Comparison of ENCODE assay signal across 14 cellular contexts in genomic region chr2:179021258-179021657, GRCh38. TPM values are rescaled to one million over a fixed set of nuclear protein-coding genes. Genes with fewer than 3 reads are reported as not detected.
DNase-seq lines count a peak whose midpoint lies in the region; ATAC-seq, FAIRE-seq and TF ChIP-seq lines count a peak whose summit lies in the region.
"Had no signal": no experiment of that assay in that cellular context is flagged by ENCODE, and none has a peak within 500 bp of the region (broad histone marks: within the 10 kb centered on the region; RNA-seq: fewer than 3 reads in every experiment).

No MANE protein-coding gene starts in this region.

- no peak for FAIRE-seq in frontal cortex (lab: Jason Lieb, UNC)

- intact Hi-C loops in activated CD4-positive, alpha-beta memory T cell treated with anti-CD3 and anti-CD28 coated beads for 36 hours (cut with micrococcal nuclease), result loop anchor here (2.0 to 10.0 kb wide), 3 partner anchors 130 to 256 kb away; no protein-coding TSS in a partner anchor

- no peaks in the 10 kb centered on the region for H3K27me3 Mint-ChIP-seq in activated CD4-positive, alpha-beta memory T cell treated with anti-CD3 and anti-CD28 coated beads for 36 hours
- H3K27me3 Mint-ChIP-seq: naive thymus-derived CD8-positive, alpha-beta T cell had no signal

- H3K79me2 ChIP-seq in MM.1S (ENCODE audit: low read length) (no peaks in the 10 kb centered on the region), hepatocyte (no peaks in the 10 kb centered on the region)

- H3K4me1 ChIP-seq in MM.1S (ENCODE audit: low read length) (peaks cover 6% of the 10 kb centered on the region; the same call in 1 of the 2 replicates), hepatocyte (ENCODE audit: insufficient read depth) (no peaks in the 10 kb centered on the region)
- H3K4me1 ChIP-seq: BE2C had no signal

- no peak overlapping the region for H3K27ac ChIP-seq in MM.1S (ENCODE audit: low read length)
- H3K27ac ChIP-seq in hepatocyte, result no peak overlapping the region

- no peak overlapping the region for H2AFZ ChIP-seq in MM.1S (ENCODE audit: low read length)
- H2AFZ ChIP-seq in hepatocyte, result no peak overlapping the region

- no peak for TF ChIP-seq CTCF in GM12865 (IDR thresholded peaks at IDR 0.05; ENCODE audit: insufficient read depth, low read depth, low read length, missing control alignments)
- TF ChIP-seq CTCF in MM.1S (IDR thresholded peaks at IDR 0.05; ENCODE audit: low read length), result no peak
- no peak for TF ChIP-seq CTCF in hepatocyte (IDR thresholded peaks at IDR 0.05; ENCODE audit: poor library complexity)

- peaks cover 8% of the 10 kb centered on the region for H3K9me3 Mint-ChIP-seq in activated CD4-positive, alpha-beta memory T cell treated with anti-CD3 and anti-CD28 coated beads for 36 hours

- H3K4me1 Mint-ChIP-seq in activated CD4-positive, alpha-beta memory T cell treated with anti-CD3 and anti-CD28 coated beads for 36 hours (ENCODE audit: low read depth), result peaks cover 6% of the 10 kb centered on the region

- DNase-seq in GM12865 (ENCODE audit: low read depth) (peak; percentile 85), MM.1S (peak; percentile 43), frontal cortex (ENCODE audit: low spot score in 2 of 2) (no peak), hepatocyte (ENCODE audit: low spot score) (no peak), RKO (ENCODE audit: low spot score) (no peak)
- DNase-seq in activated CD4-positive, alpha-beta memory T cell treated with anti-CD3 and anti-CD28 coated beads for 36 hours, result no peak
- DNase-seq: BE2C; cortex of kidney; IMR-90; naive thymus-derived CD8-positive, alpha-beta T cell; NCI-H526; substantia nigra had no signal

- H3K27ac Mint-ChIP-seq in activated CD4-positive, alpha-beta memory T cell treated with anti-CD3 and anti-CD28 coated beads for 36 hours, result no peak overlapping the region

- 71% methylated on average over 2 of the region's 2 CpGs for WGBS in hepatocyte (ENCODE audit: low lambda C conversion rate, missing lambda C conversion rate)

- 0 out of 2 replicates have a peak overlapping the region, but pooled peaks have one; percentile 1 for H3K4me2 ChIP-seq in MM.1S (ENCODE audit: low read depth, low read length)
- H3K4me2 ChIP-seq in hepatocyte, result no peak overlapping the region

- no peaks in the 10 kb centered on the region for H3K36me3 ChIP-seq in MM.1S (replicated peaks; ENCODE audit: insufficient read depth, low read length)
- H3K36me3 ChIP-seq in hepatocyte (replicated peaks; ENCODE audit: insufficient read depth, low read depth), result no peaks in the 10 kb centered on the region
- H3K36me3 ChIP-seq: BE2C had no signal

- CTCF ChIA-PET in activated CD4-positive, alpha-beta memory T cell treated with anti-CD3 and anti-CD28 coated beads for 36 hours (lab: Charles Lee), result interaction anchor here (0.6 to 1.2 kb wide), 4 partner anchors 10 to 260 kb away, joined by 3 to 6 read pairs (median 4); no protein-coding TSS in a partner anchor

- H3K9ac ChIP-seq in MM.1S (ENCODE audit: low read length), result no peak overlapping the region

- no peaks in the 10 kb centered on the region for H3K36me3 Mint-ChIP-seq in activated CD4-positive, alpha-beta memory T cell treated with anti-CD3 and anti-CD28 coated beads for 36 hours

- ATAC-seq in GM19395 (IDR thresholded peaks at IDR 0.05; ENCODE audit: unreplicated experiment) (peak; percentile 73), HG02884 (IDR thresholded peaks at IDR 0.05; ENCODE audit: unreplicated experiment) (peak; percentile 78)
- ATAC-seq: naive thymus-derived CD8-positive, alpha-beta T cell had no signal

- no peaks in the 10 kb centered on the region for H3F3A ChIP-seq in MM.1S (ENCODE audit: insufficient read depth, low read length)

- no peaks in the 10 kb centered on the region for H3K27me3 ChIP-seq in MM.1S (replicated peaks; ENCODE audit: insufficient read depth, low read length)
- no peaks in the 10 kb centered on the region for H3K27me3 ChIP-seq in hepatocyte
- H3K27me3 ChIP-seq: BE2C had no signal

- no peaks in the 10 kb centered on the region for H4K20me1 ChIP-seq in MM.1S (ENCODE audit: insufficient read depth, low read length)
- H4K20me1 ChIP-seq in hepatocyte (ENCODE audit: insufficient read depth, poor library complexity, severe bottlenecking), result no peaks in the 10 kb centered on the region

- H3K9me2 ChIP-seq in MM.1S (replicated peaks; ENCODE audit: insufficient read depth, low read length), result no peaks in the 10 kb centered on the region
- no peaks in the 10 kb centered on the region for H3K9me2 ChIP-seq in hepatocyte (replicated peaks; ENCODE audit: insufficient read depth)

- H3K4me3 ChIP-seq in GM12865 (ENCODE audit: low read depth, low read length) (no peak overlapping the region), MM.1S (ENCODE audit: low read length) (no peak overlapping the region), hepatocyte (no peak overlapping the region)

- POLR2A ChIA-PET in activated CD4-positive, alpha-beta memory T cell treated with anti-CD3 and anti-CD28 coated beads for 36 hours (lab: Charles Lee), result interaction anchor here (1.3 kb wide), 1 partner anchor 10 kb away, joined by 3 read pairs; no protein-coding TSS in a partner anchor

- H3K9me3 ChIP-seq in MM.1S (replicated peaks; ENCODE audit: insufficient read depth, low read length), result no peaks in the 10 kb centered on the region; the same call in 1 of the 2 replicates
- no peaks in the 10 kb centered on the region for H3K9me3 ChIP-seq in hepatocyte (ENCODE audit: low read depth)
- H3K9me3 ChIP-seq: BE2C had no signal

- no peak overlapping the region for H3K4me3 Mint-ChIP-seq in activated CD4-positive, alpha-beta memory T cell treated with anti-CD3 and anti-CD28 coated beads for 36 hours
- H3K4me3 Mint-ChIP-seq: naive thymus-derived CD8-positive, alpha-beta T cell had no signal

RNA-seq across cellular contexts. Expression of gene CCDC141, which starts 28.7 kb away (rescaled TPM):
- 1.2 TPM for total RNA-seq in frontal cortex
- total RNA-seq in hepatocyte, result 5.0 and 7.2 TPM in 2 replicates
- polyA plus RNA-seq in hepatocyte, result 3.0 and 3.8 TPM in 2 replicates
- total RNA-seq in activated CD4-positive, alpha-beta memory T cell treated with anti-CD3 and anti-CD28 coated beads for 36 hours, result 1 to 10 TPM in 1 of 2 experiments, under 1 TPM in 1; 0.93 to 1.3 TPM
- total RNA-seq: IMR-90 had no signal
- polyA plus RNA-seq: IMR-90 had no signal

Comparison
In these comparisons a context has a peak if more than half of its experiments do, and no peak if none do; other contexts are left out.
1. DNase-seq: peak in GM12865 (single experiment) and MM.1S (single experiment); none in frontal cortex (0 of 2), hepatocyte (single experiment), activated CD4-positive, alpha-beta memory T cell treated with anti-CD3 and anti-CD28 coated beads for 36 hours (single experiment) and RKO (single experiment).